Comparison of ENCODE assay signal across 22 cellular contexts in the genomic region with DNA sequence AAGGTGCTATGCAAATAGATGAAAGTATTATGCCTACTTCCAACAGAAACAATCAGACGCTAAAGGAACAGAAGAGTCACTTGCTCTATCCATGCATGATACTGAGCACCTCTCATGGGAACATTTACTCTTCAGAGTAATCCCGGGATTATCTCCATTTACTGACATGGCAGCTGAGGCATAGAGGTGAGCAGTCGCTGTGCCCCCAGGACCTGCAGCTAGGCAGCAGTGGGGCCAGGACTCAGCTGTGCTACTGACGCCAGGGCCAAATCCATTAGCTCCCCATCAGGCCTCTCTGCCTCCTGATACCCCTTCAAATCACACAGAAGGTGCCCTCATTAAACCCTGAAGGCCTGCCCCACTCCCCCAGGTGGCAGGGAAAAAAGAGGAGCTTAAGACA.
"Had no signal": no experiment of that assay in that cellular context is flagged by ENCODE, and none has a peak within 500 bp of the region (broad histone marks: within the 10 kb centered on the region; RNA-seq: fewer than 3 reads in every experiment).

No MANE protein-coding gene starts in this region.

- H3K27me3 ChIP-seq: ascending aorta, breast epithelium, suprapubic skin had no signal

- ATAC-seq: activated CD8-positive, alpha-beta memory T cell treated with anti-CD3 and anti-CD28 coated beads, Interleukin-2, amount 10 ng/mL, durations not matched to agents 7 days and 5 days; effector memory CD8-positive, alpha-beta T cell; left ventricle myocardium superior; right cardiac atrium had no signal

- H3K9me3 ChIP-seq: ascending aorta, breast epithelium, suprapubic skin had no signal

- H3K4me1 Mint-ChIP-seq: activated naive CD4-positive, alpha-beta T cell treated with anti-CD3 and anti-CD28 coated beads, Interleukin-2, amount 10 ng/mL, durations not matched to agents 7 days and 5 days had no signal

- H3K36me3 ChIP-seq: ascending aorta, breast epithelium had no signal

- H3K4me3 Mint-ChIP-seq: activated CD4-positive, alpha-beta memory T cell treated with anti-CD3 and anti-CD28 coated beads for 36 hours; activated CD8-positive, alpha-beta memory T cell treated with anti-CD3 and anti-CD28 coated beads, Interleukin-2, amount 10 ng/mL, durations not matched to agents 7 days and 5 days; activated naive CD4-positive, alpha-beta T cell treated with anti-CD3 and anti-CD28 coated beads, Interleukin-2, amount 10 ng/mL, durations not matched to agents 7 days and 5 days; effector memory CD8-positive, alpha-beta T cell; memory B cell; natural killer cell; stimulated activated naive CD8-positive, alpha-beta T cell treated with anti-CD3 and anti-CD28 coated beads, Interleukin-15, Interleukin-2, amounts not matched to agents 100 ng/mL and 50 ng/mL, for 24 hours; type B pancreatic cell had no signal

- DNase-seq: activated CD4-positive, alpha-beta memory T cell treated with anti-CD3 and anti-CD28 coated beads for 36 hours; activated CD8-positive, alpha-beta memory T cell treated with anti-CD3 and anti-CD28 coated beads, Interleukin-2, amount 10 ng/mL, durations not matched to agents 7 days and 5 days; activated naive CD4-positive, alpha-beta T cell treated with anti-CD3 and anti-CD28 coated beads, Interleukin-2, amount 10 ng/mL, durations not matched to agents 7 days and 5 days; activated T-cell treated with anti-CD3 and anti-CD28 coated beads, Interleukin-2, amount 50 U/mL, for 1 hour; dermis blood vessel endothelial cell; effector memory CD8-positive, alpha-beta T cell; foreskin melanocyte; head of caudate nucleus; kidney glomerular epithelial cell; left ventricle myocardium superior; natural killer cell; right cardiac atrium; small intestine; T1000 had no signal

- H3K27me3 Mint-ChIP-seq: activated CD4-positive, alpha-beta memory T cell treated with anti-CD3 and anti-CD28 coated beads for 36 hours; activated CD8-positive, alpha-beta memory T cell treated with anti-CD3 and anti-CD28 coated beads, Interleukin-2, amount 10 ng/mL, durations not matched to agents 7 days and 5 days; activated naive CD4-positive, alpha-beta T cell treated with anti-CD3 and anti-CD28 coated beads, Interleukin-2, amount 10 ng/mL, durations not matched to agents 7 days and 5 days; effector memory CD8-positive, alpha-beta T cell; memory B cell; stimulated activated naive CD8-positive, alpha-beta T cell treated with anti-CD3 and anti-CD28 coated beads, Interleukin-15, Interleukin-2, amounts not matched to agents 100 ng/mL and 50 ng/mL, for 24 hours; type B pancreatic cell had no signal

- H3K4me3 ChIP-seq: ascending aorta, breast epithelium, suprapubic skin had no signal

- H3K27ac ChIP-seq: epithelial cell of prostate, suprapubic skin had no signal

- H3K9me3 Mint-ChIP-seq: activated CD4-positive, alpha-beta memory T cell treated with anti-CD3 and anti-CD28 coated beads for 36 hours; activated naive CD4-positive, alpha-beta T cell treated with anti-CD3 and anti-CD28 coated beads, Interleukin-2, amount 10 ng/mL, durations not matched to agents 7 days and 5 days; activated T-helper 2 cell treated with anti-CD3 and anti-CD28 coated beads, Interferon-gamma antibody, Interleukin-2, Interleukin-4, amounts not matched to agents 10 μg/mL and 5 μg/mL and 100 μg/mL, durations not matched to agents 14 hours and 24 hours and 36 hours; effector memory CD8-positive, alpha-beta T cell; memory B cell; natural killer cell; stimulated activated naive CD8-positive, alpha-beta T cell treated with anti-CD3 and anti-CD28 coated beads, Interleukin-15, Interleukin-2, amounts not matched to agents 100 ng/mL and 50 ng/mL, for 24 hours; type B pancreatic cell had no signal

- H3K27ac Mint-ChIP-seq: activated CD4-positive, alpha-beta memory T cell treated with anti-CD3 and anti-CD28 coated beads for 36 hours; activated CD8-positive, alpha-beta memory T cell treated with anti-CD3 and anti-CD28 coated beads, Interleukin-2, amount 10 ng/mL, durations not matched to agents 7 days and 5 days; activated naive CD4-positive, alpha-beta T cell treated with anti-CD3 and anti-CD28 coated beads, Interleukin-2, amount 10 ng/mL, durations not matched to agents 7 days and 5 days; activated T-helper 2 cell treated with anti-CD3 and anti-CD28 coated beads, Interferon-gamma antibody, Interleukin-2, Interleukin-4, amounts not matched to agents 10 μg/mL and 5 μg/mL and 100 μg/mL, durations not matched to agents 14 hours and 24 hours and 36 hours; memory B cell; natural killer cell; stimulated activated naive CD8-positive, alpha-beta T cell treated with anti-CD3 and anti-CD28 coated beads, Interleukin-15, Interleukin-2, amounts not matched to agents 100 ng/mL and 50 ng/mL, for 24 hours; type B pancreatic cell had no signal

- H3K36me3 Mint-ChIP-seq: activated CD4-positive, alpha-beta memory T cell treated with anti-CD3 and anti-CD28 coated beads for 36 hours; activated CD8-positive, alpha-beta memory T cell treated with anti-CD3 and anti-CD28 coated beads, Interleukin-2, amount 10 ng/mL, durations not matched to agents 7 days and 5 days; activated naive CD4-positive, alpha-beta T cell treated with anti-CD3 and anti-CD28 coated beads, Interleukin-2, amount 10 ng/mL, durations not matched to agents 7 days and 5 days; natural killer cell had no signal

- H3K4me1 ChIP-seq: breast epithelium had no signal
